8 cellular contexts compared by ENCODE assay signal in genomic region chr6:79630883-79631799, GRCh38. TPM values are rescaled to one million over a fixed set of nuclear protein-coding genes. Genes with fewer than 3 reads are reported as not detected.
DNase-seq lines count a peak whose midpoint lies in the region; ATAC-seq and TF ChIP-seq lines count a peak whose summit lies in the region.

Gene SH3BGRL2 (plus strand): TSS chr6:79631329. CDS start chr6:79631462, 133 bp downstream.

- WGBS in urinary bladder: under 1% methylated on average over 76 of the region's 77 CpGs

- intact Hi-C loops in cardiac septum (cut with DNase I): no loop called here

- peak; percentile 72 for ATAC-seq in GM18909 (IDR thresholded peaks at IDR 0.05; ENCODE audit: poor library complexity, unreplicated experiment)

- H3K27ac ChIP-seq in urinary bladder (ENCODE audit: low read depth): peak within 1 kb of the TSS; percentile 35

- no peak for TF ChIP-seq CTCF in AG09309 (IDR thresholded peaks at IDR 0.05; ENCODE audit: control insufficient read depth, insufficient read depth, low read depth, low read length, missing control alignments)

- H3K4me3 ChIP-seq in AG09309 (ENCODE audit: control insufficient read depth, low read depth, low read length) (peak within 1 kb of the TSS; percentile 59), urinary bladder (ENCODE audit: low read depth, low read length) (peak within 1 kb of the TSS; percentile 91)

- DNase-seq in AG09309 (ENCODE audit: low read depth): no peak
- peak; percentile 74 for DNase-seq in HK-2 (ENCODE audit: unreplicated experiment)
- DNase-seq in OCI-M1 (lab: John Stamatoyannopoulos, UW): peak; percentile 91
- peak in 50 of 56 donors; percentile 21 to 80 (median 52) for DNase-seq in amygdala (lab: John Stamatoyannopoulos, UW)
- DNase-seq in cardiac septum (ENCODE audit: low spot score): peak; percentile 81
- peak in 50 of 56 donors; percentile 10 to 75 (median 48) for DNase-seq in nucleus accumbens (lab: John Stamatoyannopoulos, UW)

- no peaks in the 10 kb centered on the region for H3K4me1 ChIP-seq in urinary bladder (ENCODE audit: insufficient read depth)

- H3K36me3 ChIP-seq in urinary bladder (ENCODE audit: insufficient read depth): no peaks in the 10 kb centered on the region

RNA-seq across cellular contexts. Expression of gene SH3BGRL2, which starts in this region (rescaled TPM):
- total RNA-seq in cardiac septum (5.8 TPM), urinary bladder (32.2 TPM)
- 20.8 TPM for polyA plus RNA-seq in urinary bladder
